In genomic region chr2:19670303-19670702, GRCh38 we compare ENCODE assay signal across 1 cellular context.
TF ChIP-seq lines count a peak whose summit lies in the region.

No MANE protein-coding gene starts in this region.

TF ChIP-seq in HEK293, 187 proteins besides CTCF, POLR2A, EP300 and RAD21 (continued from another document and continues in another):
- TF ChIP-seq IKZF3 (tag by site-specific recombination; IDR thresholded peaks at IDR 0.05) (peak; percentile 89), ZNF280D (tag by site-specific recombination; IDR thresholded peaks at IDR 0.05) (no peak), SP3 (tag by site-specific recombination; IDR thresholded peaks at IDR 0.05) (no peak), ZBTB44 (tag by site-specific recombination; IDR thresholded peaks at IDR 0.05) (peak; percentile 94), BCL11B (tag by site-specific recombination; IDR thresholded peaks at IDR 0.05; ENCODE audit: low read depth) (peak; percentile 92), PRDM10 (tag by site-specific recombination; IDR thresholded peaks at IDR 0.05) (peak; percentile 35; the same call in 1 of the 2 replicates), ZNF362 (tag by site-specific recombination; IDR thresholded peaks at IDR 0.05) (peak; percentile 42; the same call in 1 of the 2 replicates), ZNF324 (tag by site-specific recombination; IDR thresholded peaks at IDR 0.05) (no peak), ZFP41 (tag by site-specific recombination; IDR thresholded peaks at IDR 0.05; ENCODE audit: borderline replicate concordance) (no peak), HIC1 (tag by site-specific recombination; IDR thresholded peaks at IDR 0.05) (peak; percentile 77), BCL11A (tag by site-specific recombination; IDR thresholded peaks at IDR 0.05; ENCODE audit: low read depth) (peak; percentile 92), RBAK (tag by site-specific recombination; IDR thresholded peaks at IDR 0.05) (no peak), ZNF292 (tag by site-specific recombination; IDR thresholded peaks at IDR 0.05; ENCODE audit: borderline replicate concordance, low read depth) (no peak), ZNF335 (tag by site-specific recombination; conservative IDR thresholded peaks at IDR 0.05) (0 out of 2 replicates have a peak, but pooled peaks have one; percentile 34), ZNF621 (tag by site-specific recombination; IDR thresholded peaks at IDR 0.05) (no peak), ZBTB49 (tag by site-specific recombination; IDR thresholded peaks at IDR 0.05; ENCODE audit: low read depth) (no peak), TCF7L2 (IDR thresholded peaks at IDR 0.05; ENCODE audit: borderline replicate concordance, low read depth, low read length) (peak; percentile 77), ZSCAN16 (tag by site-specific recombination; IDR thresholded peaks at IDR 0.05) (peak; percentile 77), FEZF1 (tag by site-specific recombination; IDR thresholded peaks at IDR 0.05) (peak; percentile 97), ZNF707 (tag by site-specific recombination; IDR thresholded peaks at IDR 0.05) (no peak), ZNF513 (tag by site-specific recombination; IDR thresholded peaks at IDR 0.05) (no peak; the same call in 1 of the 2 replicates), PRDM4 (tag by site-specific recombination; IDR thresholded peaks at IDR 0.05) (peak; percentile 94), ZNF514 (tag by site-specific recombination; IDR thresholded peaks at IDR 0.05) (no peak), ZNF626 (tag by site-specific recombination; IDR thresholded peaks at IDR 0.05) (no peak), ZNF692 (tag by site-specific recombination; IDR thresholded peaks at IDR 0.05) (peak; percentile 38), WT1 (tag by site-specific recombination; IDR thresholded peaks at IDR 0.05) (peak; percentile 88), ZNF768 (tag by site-specific recombination; IDR thresholded peaks at IDR 0.05) (no peak), ZNF600 (tag by site-specific recombination; IDR thresholded peaks at IDR 0.05) (no peak), GLIS1 (tag by site-specific recombination; IDR thresholded peaks at IDR 0.05) (peak; percentile 57), KLF10 (tag by site-specific recombination; IDR thresholded peaks at IDR 0.05) (peak; percentile 60), ZNF639 (tag by site-specific recombination; IDR thresholded peaks at IDR 0.05) (no peak), ZBTB8A (tag by site-specific recombination; IDR thresholded peaks at IDR 0.05) (peak; percentile 53), ZNF10 (tag by site-specific recombination; IDR thresholded peaks at IDR 0.05) (peak; percentile 52; the same call in 1 of the 2 replicates), REPIN1 (tag by site-specific recombination; IDR thresholded peaks at IDR 0.05; ENCODE audit: low read depth) (no peak)
